Comparison of ENCODE assay signal across 1 cellular context in genomic region chr13:59691501-59692066, GRCh38.
A peak's percentile ranks its signal among the peaks of the same experiment; 100 is the strongest.
TF ChIP-seq lines count a peak whose summit lies in the region.

No MANE protein-coding gene starts in this region.

TF ChIP-seq in HepG2, 621 proteins besides CTCF, POLR2A, EP300 and RAD21 (continued from another document and continues in another):
- TF ChIP-seq HOMEZ (CRISPR knock-in tag; IDR thresholded peaks at IDR 0.05; ENCODE audit: low read depth): peak; percentile 56; the same call in 1 of the 2 replicates
- TF ChIP-seq GATA4 (IDR thresholded peaks at IDR 0.05; ENCODE audit: borderline replicate concordance, low read depth): 0 out of 2 replicates have a peak, but pooled peaks have one; percentile 20
- TF ChIP-seq TEAD3 (CRISPR knock-in tag; optimal IDR thresholded peaks at IDR 0.05; ENCODE audit: borderline replicate concordance): no peak
- TF ChIP-seq ZNF318 (CRISPR knock-in tag; IDR thresholded peaks at IDR 0.05): no peak
- TF ChIP-seq THRA (CRISPR knock-in tag; IDR thresholded peaks at IDR 0.05; ENCODE audit: borderline replicate concordance): no peak
- no peak for TF ChIP-seq MYPOP (CRISPR knock-in tag; IDR thresholded peaks at IDR 0.05)
- no peak for TF ChIP-seq YEATS2 (CRISPR knock-in tag; IDR thresholded peaks at IDR 0.05; ENCODE audit: borderline replicate concordance)
- no peak for TF ChIP-seq MAF1 (CRISPR knock-in tag; IDR thresholded peaks at IDR 0.05; ENCODE audit: borderline replicate concordance)
- TF ChIP-seq SOX13 (IDR thresholded peaks at IDR 0.05): no peak
- TF ChIP-seq SOX13 (CRISPR knock-in tag; conservative IDR thresholded peaks at IDR 0.05 in 1 of 2, IDR thresholded peaks at IDR 0.05 in 1 of 2): peak in 1 of 2 experiments; percentile 64; a peak in 2 of 4 replicates
- no peak for TF ChIP-seq TAF1 (CRISPR knock-in tag; IDR thresholded peaks at IDR 0.05)
- no peak for TF ChIP-seq AFF4 (CRISPR knock-in tag; IDR thresholded peaks at IDR 0.05)
- no peak for TF ChIP-seq MXD1 (CRISPR knock-in tag; IDR thresholded peaks at IDR 0.05)
- no peak for TF ChIP-seq ZMYM3 (CRISPR knock-in tag; IDR thresholded peaks at IDR 0.05)
- TF ChIP-seq PRDM10 (CRISPR knock-in tag; IDR thresholded peaks at IDR 0.05; ENCODE audit: low read depth): no peak
- TF ChIP-seq ZNF687 (CRISPR knock-in tag; IDR thresholded peaks at IDR 0.05): no peak
- TF ChIP-seq ZNF816 (CRISPR knock-in tag; IDR thresholded peaks at IDR 0.05; ENCODE audit: borderline replicate concordance): no peak
- no peak for TF ChIP-seq RFXANK (CRISPR knock-in tag; IDR thresholded peaks at IDR 0.05)
- no peak for TF ChIP-seq ARNTL (CRISPR knock-in tag; IDR thresholded peaks at IDR 0.05)
- TF ChIP-seq ZBTB37 (CRISPR knock-in tag; IDR thresholded peaks at IDR 0.05): no peak
- TF ChIP-seq ASH2L (IDR thresholded peaks at IDR 0.05; ENCODE audit: insufficient read length, low read depth, low read length): peak; percentile 82
- TF ChIP-seq HMG20B (CRISPR knock-in tag; conservative IDR thresholded peaks at IDR 0.05): no peak
- no peak for TF ChIP-seq ZNF282 (IDR thresholded peaks at IDR 0.05; ENCODE audit: partially characterized antibody)
- no peak for TF ChIP-seq ZNF207 (IDR thresholded peaks at IDR 0.05; ENCODE audit: borderline replicate concordance)
